Comparison of ENCODE assay signal across 11 cellular contexts in the genomic region with DNA sequence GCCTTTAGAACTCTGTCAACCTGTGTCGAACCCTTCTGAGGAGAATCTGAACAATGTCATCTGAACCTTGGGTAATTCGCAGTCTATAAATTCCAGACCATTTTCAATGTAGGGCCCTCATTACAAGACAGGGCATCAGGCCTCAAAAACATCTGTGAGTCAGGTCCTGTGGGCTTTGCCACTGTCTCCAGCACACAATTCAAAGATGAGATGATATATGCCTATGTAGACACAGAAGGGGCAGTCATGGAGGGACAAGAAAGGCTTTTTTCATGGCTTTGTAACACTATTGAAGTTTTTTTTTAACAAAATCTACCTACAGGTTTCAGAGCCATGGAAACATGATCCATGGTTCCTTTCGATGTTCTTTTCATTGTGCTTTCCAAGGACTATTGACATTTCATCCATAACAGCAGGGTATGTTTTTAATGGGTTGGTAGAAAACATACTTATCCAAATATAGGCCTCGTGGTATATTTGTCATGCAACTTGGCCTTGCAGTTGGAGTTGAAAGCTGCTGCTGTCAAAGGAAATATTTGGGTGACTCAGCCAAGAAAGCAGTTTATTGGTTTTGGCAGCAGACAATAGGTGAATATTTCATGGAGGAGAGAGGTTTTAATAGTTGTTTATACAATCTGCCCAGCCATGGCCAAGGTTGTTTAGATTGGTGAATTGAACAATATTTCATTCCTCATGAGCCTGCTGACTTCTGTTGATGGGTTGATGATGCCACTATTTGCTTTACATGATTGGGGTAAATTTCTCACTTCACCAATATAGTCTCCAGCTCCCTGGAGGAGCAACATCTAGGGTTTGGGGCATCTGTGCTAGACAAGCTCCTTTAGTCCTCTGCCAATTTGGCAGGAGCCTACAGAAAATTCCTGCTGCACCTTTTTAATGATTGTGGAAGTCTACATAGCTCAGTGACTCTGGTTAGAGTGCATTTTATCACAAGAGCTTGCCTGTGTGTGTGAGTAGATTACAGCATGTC.
DNase-seq lines count a peak whose midpoint lies in the region; ATAC-seq and TF ChIP-seq lines count a peak whose summit lies in the region.
"Had no signal": no experiment of that assay in that cellular context is flagged by ENCODE, and none has a peak within 500 bp of the region (broad histone marks: within the 10 kb centered on the region; RNA-seq: fewer than 3 reads in every experiment).

No MANE protein-coding gene starts in this region.

- no peaks in the 10 kb centered on the region for H4K20me1 ChIP-seq in Loucy (ENCODE audit: insufficient read depth, low read length, poor library complexity, severe bottlenecking)

- H3K9ac ChIP-seq in Loucy (ENCODE audit: low read depth, low read length, poor library complexity, severe bottlenecking) = no peak overlapping the region

- H3K4me1 Mint-ChIP-seq in mesothelial cell of epicardium (peaks cover 26% of the 10 kb centered on the region), progenitor cell of endocrine pancreas (ENCODE audit: low read depth) (no peaks in the 10 kb centered on the region), endothelial cell (ENCODE audit: unreplicated experiment) (no peaks in the 10 kb centered on the region)
- peaks cover 0 to 1% (median 0%) of the 10 kb centered on the region in 7 donors for H3K4me1 Mint-ChIP-seq in naive thymus-derived CD4-positive, alpha-beta T cell
- no peaks in the 10 kb centered on the region for H3K4me1 Mint-ChIP-seq in effector memory CD8-positive, alpha-beta T cell (ENCODE audit: low read depth in 2 of 2)

- H3K27me3 Mint-ChIP-seq in mesothelial cell of epicardium (ENCODE audit: low read depth) (no peaks in the 10 kb centered on the region), progenitor cell of endocrine pancreas (peaks cover 48% of the 10 kb centered on the region), endothelial cell (ENCODE audit: unreplicated experiment) (no peaks in the 10 kb centered on the region)
- H3K27me3 Mint-ChIP-seq in naive thymus-derived CD4-positive, alpha-beta T cell = peaks cover 0 to 24% (median 3%) of the 10 kb centered on the region in 5 donors
- H3K27me3 Mint-ChIP-seq in effector memory CD8-positive, alpha-beta T cell = peaks cover 3 to 4% of the 10 kb centered on the region in 2 donors
- H3K27me3 Mint-ChIP-seq: CD4-positive, alpha-beta T cell had no signal

- H3K79me2 ChIP-seq in Loucy (ENCODE audit: insufficient read depth, low read length) = no peaks in the 10 kb centered on the region

- H3K4me2 ChIP-seq in Loucy (ENCODE audit: low read depth, low read length, poor library complexity, severe bottlenecking) = peak overlapping the region; percentile 6

- POLR2A ChIA-PET in naive thymus-derived CD4-positive, alpha-beta T cell (lab: Charles Lee) = no interaction called here

- H3K4me3 Mint-ChIP-seq in mesothelial cell of epicardium = no peak overlapping the region
- H3K4me3 Mint-ChIP-seq in naive thymus-derived CD4-positive, alpha-beta T cell = no peak overlapping the region
- no peak overlapping the region for H3K4me3 Mint-ChIP-seq in progenitor cell of endocrine pancreas (ENCODE audit: low read depth)
- H3K4me3 Mint-ChIP-seq in endothelial cell (ENCODE audit: unreplicated experiment) = no peak overlapping the region
- H3K4me3 Mint-ChIP-seq in effector memory CD8-positive, alpha-beta T cell = no peak overlapping the region
- H3K4me3 Mint-ChIP-seq: CD4-positive, alpha-beta T cell had no signal

- no peak overlapping the region for H2AFZ ChIP-seq in Loucy (ENCODE audit: low read length)

- peaks cover 7% of the 10 kb centered on the region for H3K9me3 Mint-ChIP-seq in mesothelial cell of epicardium
- peaks cover 0 to 6% (median 0%) of the 10 kb centered on the region in 11 donors for H3K9me3 Mint-ChIP-seq in naive thymus-derived CD4-positive, alpha-beta T cell
- H3K9me3 Mint-ChIP-seq in progenitor cell of endocrine pancreas (ENCODE audit: low read depth) = no peaks in the 10 kb centered on the region
- H3K9me3 Mint-ChIP-seq in endothelial cell (ENCODE audit: unreplicated experiment) = no peaks in the 10 kb centered on the region
- peaks cover 0 to 5% of the 10 kb centered on the region in 2 donors for H3K9me3 Mint-ChIP-seq in effector memory CD8-positive, alpha-beta T cell
- H3K9me3 Mint-ChIP-seq: CD4-positive, alpha-beta T cell had no signal

- H3K9me3 ChIP-seq in Loucy (ENCODE audit: insufficient read depth, low read depth, low read length) = no peaks in the 10 kb centered on the region
- H3K9me3 ChIP-seq in naive thymus-derived CD4-positive, alpha-beta T cell (ENCODE audit: control insufficient read depth in 2 of 3, low read length in 3 of 3) = no peaks in the 10 kb centered on the region

- no peaks in the 10 kb centered on the region for H3K36me3 ChIP-seq in Loucy (ENCODE audit: insufficient read depth, low read length)
- no peaks in the 10 kb centered on the region for H3K36me3 ChIP-seq in naive thymus-derived CD4-positive, alpha-beta T cell (ENCODE audit: control insufficient read depth in 2 of 3, insufficient read depth in 3 of 3, low read length in 3 of 3)
- H3K36me3 ChIP-seq: esophagus muscularis mucosa had no signal

- TF ChIP-seq CTCF in AG10803 (conservative IDR thresholded peaks at IDR 0.05; ENCODE audit: low read length) (no peak), Loucy (conservative IDR thresholded peaks at IDR 0.05; ENCODE audit: low read length) (no peak), mesothelial cell of epicardium (IDR thresholded peaks at IDR 0.05; ENCODE audit: unreplicated experiment) (no peak), progenitor cell of endocrine pancreas (IDR thresholded peaks at IDR 0.05; ENCODE audit: unreplicated experiment) (no peak), endothelial cell (IDR thresholded peaks at IDR 0.05; ENCODE audit: unreplicated experiment) (no peak)

- H3K4me1 ChIP-seq in Loucy (ENCODE audit: insufficient read depth, low read length, poor library complexity, severe bottlenecking) = peaks cover 8% of the 10 kb centered on the region
- H3K4me1 ChIP-seq in naive thymus-derived CD4-positive, alpha-beta T cell (ENCODE audit: control insufficient read depth in 2 of 2, insufficient read depth in 2 of 2, low read length in 2 of 2) = no peaks in the 10 kb centered on the region

- H3K9me2 ChIP-seq in Loucy (replicated peaks; ENCODE audit: low read depth, low read length) = no peaks in the 10 kb centered on the region

- CTCF ChIA-PET in naive thymus-derived CD4-positive, alpha-beta T cell (lab: Charles Lee) = no interaction called here

- intact Hi-C loops in naive thymus-derived CD4-positive, alpha-beta T cell (cut with micrococcal nuclease) = no loop called here

- H3K27me3 ChIP-seq in Loucy (ENCODE audit: insufficient read depth, low read length, poor library complexity, severe bottlenecking) = no peaks in the 10 kb centered on the region
- H3K27me3 ChIP-seq in naive thymus-derived CD4-positive, alpha-beta T cell (ENCODE audit: control insufficient read depth in 2 of 2, insufficient read depth in 2 of 2, low read length in 2 of 2) = no peaks in the 10 kb centered on the region
- H3K27me3 ChIP-seq: esophagus muscularis mucosa had no signal

- no peak for ATAC-seq in naive thymus-derived CD4-positive, alpha-beta T cell
- ATAC-seq in effector memory CD8-positive, alpha-beta T cell (replicated peaks) = no peak

- peak; percentile 93 for DNase-seq in AG10803 (ENCODE audit: low read depth)
- peak; percentile 92 for DNase-seq in brain pericyte (ENCODE audit: low read depth, low spot score)
- no peak for DNase-seq in mesothelial cell of epicardium (ENCODE audit: low spot score in 2 of 2, unreplicated experiment in 2 of 2)
- no peak for DNase-seq in naive thymus-derived CD4-positive, alpha-beta T cell
- DNase-seq in progenitor cell of endocrine pancreas (ENCODE audit: low spot score, unreplicated experiment) = no peak
- no peak for DNase-seq in endothelial cell (ENCODE audit: low spot score)
- DNase-seq in effector memory CD8-positive, alpha-beta T cell = no peak
- DNase-seq: CD4-positive, alpha-beta T cell; NCI-H1048 had no signal

- peak overlapping the region; percentile 21 for H3K27ac Mint-ChIP-seq in mesothelial cell of epicardium
- H3K27ac Mint-ChIP-seq in naive thymus-derived CD4-positive, alpha-beta T cell = no peak overlapping the region
- no peak overlapping the region for H3K27ac Mint-ChIP-seq in progenitor cell of endocrine pancreas
- H3K27ac Mint-ChIP-seq in endothelial cell (ENCODE audit: unreplicated experiment) = no peak overlapping the region
- H3K27ac Mint-ChIP-seq in effector memory CD8-positive, alpha-beta T cell = no peak overlapping the region
- H3K27ac Mint-ChIP-seq: CD4-positive, alpha-beta T cell had no signal

- H3K4me3 ChIP-seq in AG10803 (ENCODE audit: low read length) (no peak overlapping the region), Loucy (ENCODE audit: low read length, poor library complexity, severe bottlenecking) (no peak overlapping the region)
- H3K4me3 ChIP-seq in naive thymus-derived CD4-positive, alpha-beta T cell (ENCODE audit: low read length) = no peak overlapping the region
- H3K4me3 ChIP-seq: esophagus muscularis mucosa had no signal

- H3F3A ChIP-seq in Loucy (ENCODE audit: low read depth) = no peaks in the 10 kb centered on the region

- H3K36me3 Mint-ChIP-seq in mesothelial cell of epicardium = no peaks in the 10 kb centered on the region
- no peaks in the 10 kb centered on the region for H3K36me3 Mint-ChIP-seq in naive thymus-derived CD4-positive, alpha-beta T cell
- no peaks in the 10 kb centered on the region for H3K36me3 Mint-ChIP-seq in progenitor cell of endocrine pancreas (ENCODE audit: insufficient read depth)
- no peaks in the 10 kb centered on the region for H3K36me3 Mint-ChIP-seq in endothelial cell (ENCODE audit: low read depth, unreplicated experiment)
- H3K36me3 Mint-ChIP-seq in effector memory CD8-positive, alpha-beta T cell (ENCODE audit: insufficient read depth) = no peaks in the 10 kb centered on the region

- no peak overlapping the region for H3K27ac ChIP-seq in naive thymus-derived CD4-positive, alpha-beta T cell (ENCODE audit: low read depth, low read length)
- H3K27ac ChIP-seq: esophagus muscularis mucosa had no signal

Comparison
In these comparisons a context has a peak if more than half of its experiments do, and no peak if none do; other contexts are left out.
1. DNase-seq: peak in AG10803 (single experiment) and brain pericyte (single experiment); none in mesothelial cell of epicardium (0 of 2), naive thymus-derived CD4-positive, alpha-beta T cell (0 of 9), progenitor cell of endocrine pancreas (single experiment), endothelial cell (single experiment) and effector memory CD8-positive, alpha-beta T cell (0 of 3).